1 cellular context compared by ENCODE assay signal in genomic region chr1:150234309-150234646, GRCh38.
TF ChIP-seq lines count a peak whose summit lies in the region.

No MANE protein-coding gene starts in this region.

TF ChIP-seq in GM12878, 131 proteins besides CTCF, POLR2A, EP300 and RAD21 (continued from another document):
- TF ChIP-seq ATF2 (IDR thresholded peaks at IDR 0.05; ENCODE audit: low read length): no peak
- TF ChIP-seq CUX1 (IDR thresholded peaks at IDR 0.05; ENCODE audit: insufficient replicate concordance, low read depth, low read length): no peak
- no peak for TF ChIP-seq JUNB (IDR thresholded peaks at IDR 0.05)
- TF ChIP-seq TCF12 (IDR thresholded peaks at IDR 0.05; ENCODE audit: low read depth, low read length): peak; percentile 50; the same call in 1 of the 2 replicates
- TF ChIP-seq IKZF1 (conservative IDR thresholded peaks at IDR 0.05): no peak
- no peak for TF ChIP-seq E2F4 (IDR thresholded peaks at IDR 0.05; ENCODE audit: low read depth, low read length)
- TF ChIP-seq NFXL1 (IDR thresholded peaks at IDR 0.05; ENCODE audit: borderline replicate concordance): no peak
- no peak for TF ChIP-seq FOXM1 (IDR thresholded peaks at IDR 0.05; ENCODE audit: low read depth, low read length)
- no peak for TF ChIP-seq EED (IDR thresholded peaks at IDR 0.05; ENCODE audit: low read depth)
- TF ChIP-seq POU2F2 (IDR thresholded peaks at IDR 0.05; ENCODE audit: borderline replicate concordance, low read depth, low read length): no peak
- TF ChIP-seq SP1 (IDR thresholded peaks at IDR 0.05; ENCODE audit: low read depth, low read length): no peak
- TF ChIP-seq ZNF384 (IDR thresholded peaks at IDR 0.05; ENCODE audit: borderline replicate concordance, low read depth, low read length): peak; percentile 77; the same call in 1 of the 2 replicates
- TF ChIP-seq BRCA1 (IDR thresholded peaks at IDR 0.05; ENCODE audit: low read depth, low read length): no peak
- no peak for TF ChIP-seq NFYA (IDR thresholded peaks at IDR 0.05; ENCODE audit: borderline replicate concordance, low read depth, low read length)
- TF ChIP-seq CBX5 (IDR thresholded peaks at IDR 0.05; ENCODE audit: low read depth): no peak
- no peak for TF ChIP-seq CHD4 (IDR thresholded peaks at IDR 0.05)
- peak; percentile 80; the same call in 1 of the 2 replicates for TF ChIP-seq PML (IDR thresholded peaks at IDR 0.05; ENCODE audit: low read length)
- no peak for TF ChIP-seq HDAC6 (IDR thresholded peaks at IDR 0.05; ENCODE audit: unreplicated experiment)
- no peak for TF ChIP-seq RB1 (IDR thresholded peaks at IDR 0.05; ENCODE audit: borderline replicate concordance)
- no peak for TF ChIP-seq ZNF687 (IDR thresholded peaks at IDR 0.05)
- TF ChIP-seq PRDM15 (CRISPR knock-in tag; IDR thresholded peaks at IDR 0.05): no peak
- TF ChIP-seq MLLT1 (IDR thresholded peaks at IDR 0.05): peak; percentile 87; the same call in 1 of the 2 replicates
- no peak for TF ChIP-seq SREBF1 (IDR thresholded peaks at IDR 0.05; ENCODE audit: low read length)
- no peak for TF ChIP-seq YY1 (IDR thresholded peaks at IDR 0.05; ENCODE audit: low read depth, low read length)
- TF ChIP-seq ZNF24 (IDR thresholded peaks at IDR 0.05): no peak
- no peak for TF ChIP-seq ZNF622 (IDR thresholded peaks at IDR 0.05)
- TF ChIP-seq STAT3 (IDR thresholded peaks at IDR 0.05; ENCODE audit: low read depth, low read length): no peak
- TF ChIP-seq NR2C2 (IDR thresholded peaks at IDR 0.05; ENCODE audit: borderline replicate concordance, control insufficient read depth, insufficient read length, low read depth): no peak
- no peak for TF ChIP-seq POLR2AphosphoS2 (IDR thresholded peaks at IDR 0.05; ENCODE audit: low read depth, low read length)
